In the genomic region with DNA sequence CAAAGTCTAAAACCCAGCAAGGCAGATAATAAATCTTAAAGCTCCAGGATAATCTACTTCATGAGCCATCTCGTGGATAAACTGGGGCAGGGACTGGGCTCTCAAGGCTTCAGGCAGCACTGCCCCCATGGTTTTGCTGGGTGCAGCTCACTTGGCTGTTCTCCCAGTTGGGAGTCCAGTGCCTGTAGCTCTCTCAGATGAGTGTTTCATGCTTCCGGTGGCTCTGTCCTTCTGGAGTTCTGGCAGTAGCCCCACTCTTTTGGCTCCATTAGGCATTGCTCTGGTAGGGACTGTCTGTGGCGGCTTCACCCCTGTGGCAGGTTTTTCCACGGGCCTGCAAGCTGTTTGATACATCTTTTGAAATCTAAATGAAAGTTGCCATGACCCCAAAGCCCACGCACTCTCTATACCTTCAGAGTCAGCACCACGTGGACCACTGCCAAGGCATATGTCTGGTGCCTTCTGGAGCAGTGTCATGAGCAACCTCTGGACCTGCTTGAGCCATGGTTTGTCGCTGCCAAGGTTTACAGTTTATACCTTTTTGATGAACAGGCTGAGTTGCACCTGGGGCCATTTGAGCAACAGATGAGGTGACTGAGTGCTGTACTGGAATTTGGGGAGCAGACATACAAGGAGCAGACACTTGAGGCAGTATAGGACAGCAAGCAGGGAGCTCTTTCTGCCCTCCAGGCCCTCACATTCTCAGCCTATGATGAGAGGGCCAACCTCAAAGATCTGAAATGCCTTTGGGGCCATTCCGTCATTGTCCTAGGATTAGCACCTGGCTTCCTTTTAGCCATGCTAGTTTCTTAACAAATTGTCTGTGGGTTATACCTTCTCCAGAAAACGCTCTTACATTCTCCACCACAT, we compare ENCODE assay signal across 17 cellular contexts. TPM values are rescaled to one million over a fixed set of nuclear protein-coding genes. Genes with fewer than 3 reads are reported as not detected.
DNase-seq lines count a peak whose midpoint lies in the region; FAIRE-seq and TF ChIP-seq lines count a peak whose summit lies in the region.
"Had no signal": no experiment of that assay in that cellular context is flagged by ENCODE, and none has a peak within 500 bp of the region (broad histone marks: within the 10 kb centered on the region; RNA-seq: fewer than 3 reads in every experiment).

No MANE protein-coding gene starts in this region.

- H2BK20ac ChIP-seq in H1 (ENCODE audit: low read length) = no peak overlapping the region

- DNase-seq in ELR (ENCODE audit: low read depth) (peak; percentile 6), NB4 (ENCODE audit: low read depth) (no peak), H1 (ENCODE audit: low read depth in 1 of 2, low spot score in 2 of 2) (no peak), myocyte (ENCODE audit: low read depth) (peak; percentile 24), CD1c-positive myeloid dendritic cell (ENCODE audit: extremely low spot score) (no peak), activated T-cell treated with anti-CD3 and anti-CD28 coated beads for 4 hours (no peak), esophagus muscularis mucosa (ENCODE audit: extremely low spot score) (no peak)
- DNase-seq in activated CD4-positive, alpha-beta T cell treated with anti-CD3 and anti-CD28 coated beads, Interleukin-2, amount 50 U/mL, for 1 hour = no peak
- DNase-seq: activated effector memory CD4-positive, alpha-beta T cell treated with Interleukin-2 at 50 U/mL for 16 hours; effector CD8-positive, alpha-beta T cell; NCI-H187 treated with DMSO at 0.1 percent for 48 hours; psoas muscle had no signal

- H2BK12ac ChIP-seq in H1 (ENCODE audit: low read depth, low read length) = no peak overlapping the region

- H3K36me3 ChIP-seq in H1 (ENCODE audit: control insufficient read depth in 2 of 4, insufficient read depth in 4 of 4, low read length in 3 of 4) = no peaks in the 10 kb centered on the region
- no peaks in the 10 kb centered on the region for H3K36me3 ChIP-seq in esophagus muscularis mucosa
- H3K36me3 ChIP-seq: ascending aorta, SJSA1 had no signal

- TF ChIP-seq EP300 in H1 (IDR thresholded peaks at IDR 0.05; ENCODE audit: borderline replicate concordance in 1 of 2, low read depth in 2 of 2, low read length in 2 of 2) (no peak), esophagus muscularis mucosa (IDR thresholded peaks at IDR 0.05) (no peak)

- H3K4me3 ChIP-seq in NB4 (ENCODE audit: low read depth, low read length) = no peak overlapping the region
- no peak overlapping the region for H3K4me3 ChIP-seq in H1 (ENCODE audit: extremely low read depth in 1 of 4, insufficient read depth in 2 of 4, low read depth in 3 of 4, low read length in 4 of 4)
- no peak overlapping the region for H3K4me3 ChIP-seq in esophagus muscularis mucosa
- H3K4me3 ChIP-seq: ascending aorta, psoas muscle, SJSA1 had no signal

- POLR2A ChIA-PET in H1 (lab: Charles Lee; ENCODE audit: partially characterized antibody) = interaction anchor here (0.8 to 2.0 kb wide), 2 partner anchors 60 to 99 kb away, joined by 3 to 5 read pairs; no protein-coding TSS in a partner anchor

- no peaks in the 10 kb centered on the region for H4K20me1 ChIP-seq in H1 (replicated peaks in 1 of 2; ENCODE audit: control insufficient read depth in 1 of 2, insufficient read depth in 2 of 2, low read length in 2 of 2)

- no peak overlapping the region for H3K4me2 ChIP-seq in H1 (ENCODE audit: insufficient read depth in 1 of 2, low read depth in 2 of 2, low read length in 2 of 2)

- H3K56ac ChIP-seq in H1 (replicated peaks; ENCODE audit: insufficient read length, low read depth, low read length) = no peak overlapping the region

- H2BK5ac ChIP-seq in H1 (ENCODE audit: low read depth, low read length) = no peak overlapping the region

- intact Hi-C loops in esophagus muscularis mucosa (cut with DNase I) = no loop called here

- peaks cover 4 to 12% of the 10 kb centered on the region in 2 experiments; a peak in 2 of 4 replicates for H3K9me3 ChIP-seq in H1 (ENCODE audit: insufficient read depth in 2 of 2, low read depth in 1 of 2, low read length in 1 of 2)
- peaks cover 0 to 4% (median 0%) of the 10 kb centered on the region in 4 donors for H3K9me3 ChIP-seq in esophagus muscularis mucosa
- H3K9me3 ChIP-seq: ascending aorta, psoas muscle, SJSA1 had no signal

- no peak overlapping the region for H2AK5ac ChIP-seq in H1 (ENCODE audit: low read depth, low read length)

- TF ChIP-seq POLR2A in NB4 (IDR thresholded peaks at IDR 0.05; ENCODE audit: extremely low read depth, insufficient read length) (no peak), H1 (IDR thresholded peaks at IDR 0.05; ENCODE audit: control extremely low read depth in 1 of 2, low read depth in 2 of 2, low read length in 2 of 2) (no peak), esophagus muscularis mucosa (IDR thresholded peaks at IDR 0.05; ENCODE audit: low read depth) (no peak)

- H3K4ac ChIP-seq in H1 (replicated peaks; ENCODE audit: insufficient read length, low read depth, low read length) = no peak overlapping the region

- CTCF ChIA-PET in H1 (lab: Charles Lee; ENCODE audit: partially characterized antibody) = interaction anchor here (1.2 to 2.5 kb wide), 7 partner anchors 10 to 111 kb away, joined by 3 to 8 read pairs (median 5); no protein-coding TSS in a partner anchor

- no peaks in the 10 kb centered on the region for H3K79me1 ChIP-seq in H1 (ENCODE audit: low read depth, low read length)

- WGBS in H1 (ENCODE audit: extremely low coverage in 1 of 2, insufficient coverage in 1 of 2, insufficient read length in 1 of 2, insufficient replicate concordance in 2 of 2, low coverage in 1 of 2, low lambda C conversion rate in 2 of 2, missing lambda C conversion rate in 1 of 2), 2 experiments = 89% methylated on average over 9 of the region's 9 CpGs; no CpG with 5 or more reads in 1 of the 2 experiments
- 80% methylated on average over 5 of the region's 9 CpGs for WGBS in esophagus muscularis mucosa

- H2AFZ ChIP-seq in H1 (ENCODE audit: low read length) = no peak overlapping the region

- H3K4me1 ChIP-seq in H1 (replicated peaks in 1 of 4; ENCODE audit: control insufficient read depth in 3 of 4, insufficient read depth in 4 of 4, low read length in 3 of 4) (no peaks in the 10 kb centered on the region), esophagus muscularis mucosa (peaks cover 0 to 20% (median 13%) of the 10 kb centered on the region in 4 donors)
- H3K4me1 ChIP-seq: psoas muscle had no signal

- no peak overlapping the region for H2BK120ac ChIP-seq in H1 (replicated peaks; ENCODE audit: low read depth, low read length)

- no peak overlapping the region for H4K5ac ChIP-seq in H1 (ENCODE audit: insufficient read length, low read depth, low read length)

- FAIRE-seq in H1 (lab: Jason Lieb, UNC) = no peak
- FAIRE-seq: TTC549 had no signal

- H3K27ac ChIP-seq in H1 (ENCODE audit: low read depth, low read length) = no peak overlapping the region
- no peak overlapping the region for H3K27ac ChIP-seq in esophagus muscularis mucosa (replicated peaks in 1 of 4)
- H3K27ac ChIP-seq: ascending aorta, psoas muscle, SJSA1 had no signal

- H2BK15ac ChIP-seq in H1 (ENCODE audit: low read length) = no peak overlapping the region

- no peak overlapping the region for H3K18ac ChIP-seq in H1 (ENCODE audit: extremely low read depth, low read length)

- no peak overlapping the region for H3K14ac ChIP-seq in H1 (ENCODE audit: insufficient read length)

- no peak overlapping the region for H3K9ac ChIP-seq in H1 (replicated peaks in 1 of 4; ENCODE audit: extremely low read depth in 1 of 4, low read depth in 3 of 4, low read length in 3 of 4)

- TF ChIP-seq CTCF in NB4 (IDR thresholded peaks at IDR 0.05; ENCODE audit: low read depth, low read length) (peak; percentile 6), H1 (IDR thresholded peaks at IDR 0.05; ENCODE audit: control extremely low read depth in 1 of 3, insufficient read depth in 1 of 3, low read depth in 1 of 3, low read length in 3 of 3) (peak in 2 of 3 experiments; percentile 7 to 42; a peak in 2 of 4 replicates), esophagus muscularis mucosa (IDR thresholded peaks at IDR 0.05) (no peak)

- H3K23me2 ChIP-seq in H1 (ENCODE audit: low read depth, low read length) = no peaks in the 10 kb centered on the region

- H3K27me3 ChIP-seq in H1 (replicated peaks in 1 of 4; ENCODE audit: control insufficient read depth in 3 of 4, extremely low read depth in 1 of 4, insufficient read depth in 3 of 4, low read length in 3 of 4) (no peaks in the 10 kb centered on the region), esophagus muscularis mucosa (no peaks in the 10 kb centered on the region)
- H3K27me3 ChIP-seq: ascending aorta, SJSA1 had no signal

- H4K91ac ChIP-seq in H1 (replicated peaks; ENCODE audit: insufficient read length, low read length) = no peak overlapping the region

- no peak overlapping the region for H4K8ac ChIP-seq in H1 (ENCODE audit: extremely low read depth, insufficient read depth, low read length)

- no peak overlapping the region for H3K23ac ChIP-seq in H1 (ENCODE audit: insufficient read length)

- peak; percentile 52 to 60; a peak in 3 of 4 replicates for TF ChIP-seq RAD21 in H1 (IDR thresholded peaks at IDR 0.05 in 1 of 2, conservative IDR thresholded peaks at IDR 0.05 in 1 of 2; ENCODE audit: low read depth in 2 of 2, low read length in 2 of 2)

- H3K79me2 ChIP-seq in H1 (ENCODE audit: control insufficient read depth in 1 of 2, insufficient read depth in 2 of 2, low read length in 2 of 2) = no peaks in the 10 kb centered on the region

TF ChIP-seq in H1, 55 proteins besides CTCF, POLR2A, EP300 and RAD21 (continues in another document):
- no peak for TF ChIP-seq CREB1 (IDR thresholded peaks at IDR 0.05)
- TF ChIP-seq JUN (IDR thresholded peaks at IDR 0.05; ENCODE audit: low read depth, low read length) = no peak
- TF ChIP-seq, protein P1, sequence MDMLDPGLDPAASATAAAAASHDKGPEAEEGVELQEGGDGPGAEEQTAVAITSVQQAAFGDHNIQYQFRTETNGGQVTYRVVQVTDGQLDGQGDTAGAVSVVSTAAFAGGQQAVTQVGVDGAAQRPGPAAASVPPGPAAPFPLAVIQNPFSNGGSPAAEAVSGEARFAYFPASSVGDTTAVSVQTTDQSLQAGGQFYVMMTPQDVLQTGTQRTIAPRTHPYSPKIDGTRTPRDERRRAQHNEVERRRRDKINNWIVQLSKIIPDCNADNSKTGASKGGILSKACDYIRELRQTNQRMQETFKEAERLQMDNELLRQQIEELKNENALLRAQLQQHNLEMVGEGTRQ (IDR thresholded peaks at IDR 0.05; ENCODE audit: low read length) = no peak
- TF ChIP-seq CBX8 (IDR thresholded peaks at IDR 0.05; ENCODE audit: borderline replicate concordance, low read depth, low read length) = no peak

RNA-seq across cellular contexts. Expression of a gene that starts 48.6 kb away (rescaled TPM):
- not detected in 2 replicates for total RNA-seq in H1 (2021; fragmentation: NEBNext Ultra II Directional; extraction: Animal tissue kit (Norgen Biotek cat#: 25700))
- polyA plus RNA-seq in H1 (2011; rRNA removed) = 0.08 and 0.22 TPM in 2 replicates
- polyA plus RNA-seq in H1 (2011; cell fraction: cytosol; rRNA removed) = not detected
- polyA plus RNA-seq in H1 (2011; cell fraction: nucleus; rRNA removed) = 0.19 TPM
- polyA plus RNA-seq in H1 (2012, experiment 1 of 2) = 0.15 TPM in 1 of 4 replicates, not detected in the others
- not detected for polyA plus RNA-seq in H1 (2012, experiment 2 of 2)
- not detected for polyA plus RNA-seq in H1 (2013, experiment 1 of 2)
- not detected for polyA plus RNA-seq in H1 (2013, experiment 2 of 2)
- polyA minus RNA-seq in H1 (2011; rRNA and poly(A)+ RNA removed) = 0.15 and 0.44 TPM in 2 replicates
- not detected for polyA minus RNA-seq in H1 (2011; cell fraction: cytosol; rRNA and poly(A)+ RNA removed)
- not detected for polyA minus RNA-seq in H1 (2011; cell fraction: nucleus; rRNA and poly(A)+ RNA removed)
- total RNA-seq in myocyte = not detected in 2 replicates
- polyA plus RNA-seq in myocyte (2012) = not detected
- total RNA-seq in esophagus muscularis mucosa = not detected
- total RNA-seq: ascending aorta, kidney epithelial cell, psoas muscle, SJSA1 had no signal
- polyA plus RNA-seq: BJ, psoas muscle had no signal

Comparison
In these comparisons a context has a peak if more than half of its experiments do, and no peak if none do; other contexts are left out.
1. DNase-seq: peak in ELR (single experiment) and myocyte (single experiment); none in NB4 (single experiment), H1 (0 of 2), CD1c-positive myeloid dendritic cell (single experiment), activated CD4-positive, alpha-beta T cell treated with anti-CD3 and anti-CD28 coated beads, Interleukin-2, amount 50 U/mL, for 1 hour (single experiment), activated T-cell treated with anti-CD3 and anti-CD28 coated beads for 4 hours (single experiment) and esophagus muscularis mucosa (single experiment).
2. CTCF ChIP-seq: peak in NB4 (single experiment) and H1 (2 of 3); none in esophagus muscularis mucosa (0 of 3).